In the genomic region with DNA sequence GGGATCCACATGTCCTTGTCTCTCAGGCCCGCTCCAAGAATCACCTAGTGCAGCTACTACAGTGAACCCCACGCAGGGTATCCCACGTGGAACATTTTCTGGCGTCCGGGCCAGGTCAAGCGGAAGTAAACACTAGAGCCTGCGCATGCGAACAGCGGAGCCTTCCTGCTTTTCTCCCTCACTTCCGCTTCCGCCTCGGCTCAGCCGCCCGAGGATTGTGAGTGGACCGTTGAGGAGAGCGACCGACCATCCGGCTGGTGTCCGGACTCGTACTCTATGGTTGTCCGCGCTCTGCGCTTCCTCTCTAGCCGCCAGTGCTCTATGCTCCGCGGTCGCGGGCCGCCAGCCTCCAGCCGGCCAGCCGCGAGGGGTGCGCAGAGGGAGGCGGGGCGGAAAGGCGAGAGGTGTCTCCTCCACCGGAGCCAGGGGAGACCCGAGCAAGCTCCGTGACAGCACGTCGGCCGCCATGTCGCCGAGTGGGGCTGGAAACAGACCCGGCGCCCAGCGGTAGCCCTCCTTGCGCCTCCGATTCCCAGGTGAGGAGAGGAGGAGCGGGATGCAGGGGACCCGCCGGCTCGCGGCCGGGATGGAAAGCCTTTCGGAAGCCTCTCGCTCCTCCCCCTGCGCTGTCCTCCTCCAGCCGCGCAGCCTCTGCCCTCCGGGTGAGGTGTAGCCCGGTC, we compare ENCODE assay signal across 8 cellular contexts. TPM values are rescaled to one million over a fixed set of nuclear protein-coding genes. Genes with fewer than 3 reads are reported as not detected.
A peak's percentile ranks its signal among the peaks of the same experiment; 100 is the strongest.
DNase-seq lines count a peak whose midpoint lies in the region; ATAC-seq and TF ChIP-seq lines count a peak whose summit lies in the region.

A gene with protein sequence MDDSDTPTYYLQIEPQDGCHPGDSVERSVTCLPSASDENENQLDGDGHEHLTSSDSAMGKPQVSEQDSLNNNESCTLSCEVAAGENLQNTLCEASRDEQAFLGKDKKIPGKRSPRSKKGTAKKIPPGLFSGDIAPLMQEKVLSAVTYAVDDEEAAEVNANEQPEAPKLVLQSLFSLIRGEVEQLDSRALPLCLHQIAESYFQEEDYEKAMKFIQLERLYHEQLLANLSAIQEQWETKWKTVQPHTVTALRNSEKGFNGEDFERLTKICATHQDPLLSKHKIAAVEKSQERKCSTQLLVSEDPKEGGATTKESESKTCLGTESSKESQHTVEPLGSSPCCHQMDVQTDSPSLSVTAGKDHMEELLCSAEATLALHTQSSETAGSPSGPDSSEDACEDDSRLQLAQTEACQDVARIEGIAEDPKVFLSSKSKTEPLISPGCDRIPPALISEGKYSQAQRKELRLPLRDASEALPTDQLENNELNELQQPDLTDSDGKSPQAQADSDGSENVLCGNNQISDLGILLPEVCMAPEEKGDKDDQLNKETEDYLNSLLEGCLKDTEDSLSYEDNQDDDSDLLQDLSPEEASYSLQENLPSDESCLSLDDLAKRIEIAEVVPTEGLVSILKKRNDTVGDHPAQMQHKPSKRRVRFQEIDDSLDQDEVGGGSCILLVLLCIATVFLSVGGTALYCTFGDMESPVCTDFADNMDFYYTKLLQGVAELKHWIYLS (plus strand): TSS at position 329 of the 680 bp plus-strand sequence. CDS start 25,107 bp downstream, outside the sequence.
A gene with protein sequence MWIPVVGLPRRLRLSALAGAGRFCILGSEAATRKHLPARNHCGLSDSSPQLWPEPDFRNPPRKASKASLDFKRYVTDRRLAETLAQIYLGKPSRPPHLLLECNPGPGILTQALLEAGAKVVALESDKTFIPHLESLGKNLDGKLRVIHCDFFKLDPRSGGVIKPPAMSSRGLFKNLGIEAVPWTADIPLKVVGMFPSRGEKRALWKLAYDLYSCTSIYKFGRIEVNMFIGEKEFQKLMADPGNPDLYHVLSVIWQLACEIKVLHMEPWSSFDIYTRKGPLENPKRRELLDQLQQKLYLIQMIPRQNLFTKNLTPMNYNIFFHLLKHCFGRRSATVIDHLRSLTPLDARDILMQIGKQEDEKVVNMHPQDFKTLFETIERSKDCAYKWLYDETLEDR (minus strand): TSS at position 134 of the 680 bp plus-strand sequence. CDS start 123 bp downstream, at position 11.

- H3K9me3 Mint-ChIP-seq in naive B cell, result no peaks in the 10 kb centered on the region
- no peaks in the 10 kb centered on the region for H3K9me3 Mint-ChIP-seq in stimulated activated memory B cell treated with anti-CD40 and anti-IgM and Interleukin-4, amounts not matched to agents 10 μg/mL and 1 μg/mL and 100 μg/mL, for 72 hours

- H3K27ac ChIP-seq in DND-41 (ENCODE audit: low read length), result peak within 1 kb of the TSS; percentile 78
- peak within 1 kb of the TSS; percentile 78 for H3K27ac ChIP-seq in Karpas-422 (ENCODE audit: low read length)

- no peaks in the 10 kb centered on the region for H3K9me3 ChIP-seq in DND-41 (ENCODE audit: insufficient read depth, low read length, severe bottlenecking)
- no peaks in the 10 kb centered on the region for H3K9me3 ChIP-seq in Karpas-422 (ENCODE audit: low read length)

- H4K20me1 ChIP-seq in DND-41 (ENCODE audit: insufficient read depth, low read length) (peaks cover 10% of the 10 kb centered on the region; the same call in 1 of the 2 replicates), Karpas-422 (ENCODE audit: insufficient read depth, low read depth, low read length) (no peaks in the 10 kb centered on the region)

- peaks cover 29 to 65% (median 31%) of the 10 kb centered on the region in 3 donors for H3K4me1 Mint-ChIP-seq in naive B cell
- H3K4me1 Mint-ChIP-seq in stimulated activated memory B cell treated with anti-CD40 and anti-IgM and Interleukin-4, amounts not matched to agents 10 μg/mL and 1 μg/mL and 100 μg/mL, for 72 hours, result peaks cover 41% of the 10 kb centered on the region

- H3K4me1 ChIP-seq in DND-41 (ENCODE audit: insufficient read depth, low read length) (peaks cover 44% of the 10 kb centered on the region), Karpas-422 (ENCODE audit: low read length) (peaks cover 54% of the 10 kb centered on the region)

- H3K4me2 ChIP-seq in DND-41 (ENCODE audit: insufficient read depth, low read length) (peak within 1 kb of the TSS; percentile 74), Karpas-422 (ENCODE audit: low read depth, low read length, poor library complexity, severe bottlenecking) (peak within 1 kb of the TSS; percentile 77)

- H3K4me3 ChIP-seq in DND-41 (ENCODE audit: low read depth in 1 of 2, low read length in 2 of 2), result peak within 1 kb of the TSS; percentile 78 to 79
- H3K4me3 ChIP-seq in Karpas-422 (ENCODE audit: low read length), result peak within 1 kb of the TSS; percentile 100

- H3K27me3 ChIP-seq in DND-41 (ENCODE audit: insufficient read depth, low read length, poor library complexity) (no peaks in the 10 kb centered on the region), Karpas-422 (ENCODE audit: low read length) (no peaks in the 10 kb centered on the region)

- DNase-seq in DND-41 (peak; percentile 92), Karpas-422 (peak; percentile 99), RPMI8226 (peak; percentile 100), fibroblast of gingiva (ENCODE audit: low read depth) (peak; percentile 100), naive B cell (peak; percentile 96)
- DNase-seq in activated T-helper 1 cell treated with anti-CD3 and anti-CD28 coated beads, Interleukin-2, amount 50 U/mL, for 16 hours (ENCODE audit: low read depth in 1 of 2, low spot score in 1 of 2), result peak; percentile 80 to 87

- ATAC-seq in DND-41 (ENCODE audit: insufficient read depth, low read depth) (peak; percentile 92), GM21825 (IDR thresholded peaks at IDR 0.05; ENCODE audit: unreplicated experiment) (peak; percentile 94), naive B cell (ENCODE audit: low read depth in 2 of 2) (peak; percentile 81)
- peak; percentile 99 for ATAC-seq in stimulated activated memory B cell treated with anti-CD40 and anti-IgM and Interleukin-4, amounts not matched to agents 10 μg/mL and 1 μg/mL and 100 μg/mL, for 72 hours

- H2AFZ ChIP-seq in DND-41 (ENCODE audit: low read depth, low read length) (peak within 1 kb of the TSS; percentile 90), Karpas-422 (ENCODE audit: low read length) (peak within 1 kb of the TSS; percentile 76)

- H3K79me2 ChIP-seq in DND-41 (ENCODE audit: insufficient read depth, low read length), result peaks cover 76% of the 10 kb centered on the region
- H3K79me2 ChIP-seq in Karpas-422 (ENCODE audit: low read length), result peaks cover 86% of the 10 kb centered on the region

- peaks cover 0 to 1% of the 10 kb centered on the region in 2 donors for H3K36me3 Mint-ChIP-seq in naive B cell
- H3K36me3 Mint-ChIP-seq in stimulated activated memory B cell treated with anti-CD40 and anti-IgM and Interleukin-4, amounts not matched to agents 10 μg/mL and 1 μg/mL and 100 μg/mL, for 72 hours, result peaks cover 7% of the 10 kb centered on the region

- peaks cover 10% of the 10 kb centered on the region for H3K36me3 ChIP-seq in DND-41 (ENCODE audit: insufficient read depth, low read length)
- peaks cover 10% of the 10 kb centered on the region for H3K36me3 ChIP-seq in Karpas-422 (ENCODE audit: insufficient read depth, low read length)

- H3K27ac Mint-ChIP-seq in naive B cell, result peak within 1 kb of the TSS; percentile 96 to 99 (median 98)
- H3K27ac Mint-ChIP-seq in stimulated activated memory B cell treated with anti-CD40 and anti-IgM and Interleukin-4, amounts not matched to agents 10 μg/mL and 1 μg/mL and 100 μg/mL, for 72 hours, result peak within 1 kb of the TSS; percentile 92

- no peak for TF ChIP-seq CTCF in DND-41 (IDR thresholded peaks at IDR 0.05; ENCODE audit: borderline replicate concordance, extremely low read depth, low read length, poor library complexity, severe bottlenecking)

- peak within 1 kb of the TSS; percentile 99 to 100 (median 100) for H3K4me3 Mint-ChIP-seq in naive B cell
- H3K4me3 Mint-ChIP-seq in stimulated activated memory B cell treated with anti-CD40 and anti-IgM and Interleukin-4, amounts not matched to agents 10 μg/mL and 1 μg/mL and 100 μg/mL, for 72 hours, result peak within 1 kb of the TSS; percentile 100

- no peaks in the 10 kb centered on the region for H3K9me2 ChIP-seq in Karpas-422 (replicated peaks; ENCODE audit: insufficient read depth, low read length)

- H3K9ac ChIP-seq in DND-41 (ENCODE audit: low read depth, low read length), result peak within 1 kb of the TSS; percentile 65
- peak within 1 kb of the TSS; percentile 94 for H3K9ac ChIP-seq in Karpas-422 (ENCODE audit: low read length)

- no peaks in the 10 kb centered on the region for H3K27me3 Mint-ChIP-seq in naive B cell
- H3K27me3 Mint-ChIP-seq in stimulated activated memory B cell treated with anti-CD40 and anti-IgM and Interleukin-4, amounts not matched to agents 10 μg/mL and 1 μg/mL and 100 μg/mL, for 72 hours, result no peaks in the 10 kb centered on the region

RNA-seq across cellular contexts. Expression of the first gene that starts in this region (rescaled TPM):
- 25.3 and 29.7 TPM in 2 replicates for total RNA-seq in Karpas-422 (2014; rRNA removed; shearing (Covaris generic); ENCODE audit: low replicate concordance)
- 10 to 100 TPM; 24.1 to 61.5 (median 45.4) TPM for polyA plus RNA-seq in naive B cell (ENCODE audit: low read depth in 6 of 6)

RNA-seq across cellular contexts. Expression of the second gene that starts in this region (rescaled TPM):
- total RNA-seq in Karpas-422 (2014; rRNA removed; shearing (Covaris generic); ENCODE audit: low replicate concordance), result 20.5 and 27.7 TPM in 2 replicates
- 10 to 100 TPM; 19.2 to 24.0 (median 22.6) TPM for polyA plus RNA-seq in naive B cell (ENCODE audit: low read depth in 6 of 6)

Comparison
In these comparisons a context has a peak if more than half of its experiments do, and no peak if none do; other contexts are left out.
1. Peak in every context shown above with its lines: DNase-seq, ATAC-seq, H3K4me3 ChIP-seq and H3K27ac ChIP-seq.